In genomic region chr17:81901167-81902022, GRCh38 we compare ENCODE assay signal across 1 cellular context.
TF ChIP-seq lines count a peak whose summit lies in the region.

No MANE protein-coding gene starts in this region.

TF ChIP-seq in neural cell, 6 proteins besides CTCF, POLR2A, EP300 and RAD21 (continued from another document):
- TF ChIP-seq REST (IDR thresholded peaks at IDR 0.05; ENCODE audit: borderline replicate concordance), result no peak
TF ChIP-seq in neural cell: peak in this region for 0.
